ENCODE assay signal across 1 cellular context in the genomic region with DNA sequence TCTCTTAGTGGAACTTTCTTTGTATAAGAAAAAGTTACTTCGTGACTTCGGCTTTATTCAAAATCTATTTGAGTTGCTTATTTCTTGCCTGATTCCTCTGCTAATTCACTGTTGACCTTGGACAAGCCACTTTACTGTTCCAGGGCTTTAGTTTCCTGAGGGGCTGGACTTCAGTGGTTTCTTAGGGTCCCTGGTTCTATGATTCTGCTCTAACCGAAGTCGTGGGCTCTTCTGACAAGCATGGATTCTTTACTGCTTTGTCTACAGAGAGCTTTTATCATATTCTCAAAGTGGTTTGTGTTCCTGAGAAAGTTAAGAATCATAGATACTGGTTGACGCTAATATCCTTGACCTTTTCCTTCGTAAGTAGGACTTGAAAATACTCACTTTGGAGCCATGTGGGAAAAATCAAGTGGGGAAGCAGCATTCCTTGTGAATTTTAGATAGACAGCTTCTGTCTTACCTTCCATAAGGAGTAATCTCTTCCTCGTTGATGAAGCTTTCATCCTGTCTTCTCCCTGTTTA.
TF ChIP-seq lines count a peak whose summit lies in the region.

No MANE protein-coding gene starts in this region.

TF ChIP-seq in liver, 16 proteins besides CTCF, POLR2A, EP300 and RAD21 (continued from another document):
- TF ChIP-seq HNF4A (conservative IDR thresholded peaks at IDR 0.05) (no peak), GABPA (IDR thresholded peaks at IDR 0.05 in 1 of 2, conservative IDR thresholded peaks at IDR 0.05 in 1 of 2) (no peak), FOXA1 (IDR thresholded peaks at IDR 0.05) (no peak), YY1 (IDR thresholded peaks at IDR 0.05) (no peak), RXRA (IDR thresholded peaks at IDR 0.05) (no peak), TAF1 (conservative IDR thresholded peaks at IDR 0.05) (no peak), JUND (IDR thresholded peaks at IDR 0.05) (no peak), MAX (IDR thresholded peaks at IDR 0.05) (no peak), ZBTB33 (IDR thresholded peaks at IDR 0.05) (no peak), HNF4G (IDR thresholded peaks at IDR 0.05) (no peak)
- TF ChIP-seq, protein P1, sequence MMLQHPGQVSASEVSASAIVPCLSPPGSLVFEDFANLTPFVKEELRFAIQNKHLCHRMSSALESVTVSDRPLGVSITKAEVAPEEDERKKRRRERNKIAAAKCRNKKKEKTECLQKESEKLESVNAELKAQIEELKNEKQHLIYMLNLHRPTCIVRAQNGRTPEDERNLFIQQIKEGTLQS (IDR thresholded peaks at IDR 0.05), result no peak
